In genomic region chr15:98160236-98160635, GRCh38 we compare ENCODE assay signal across 10 cellular contexts.
DNase-seq lines count a peak whose midpoint lies in the region; ATAC-seq and TF ChIP-seq lines count a peak whose summit lies in the region.
"Had no signal": no experiment of that assay in that cellular context is flagged by ENCODE, and none has a peak within 500 bp of the region (broad histone marks: within the 10 kb centered on the region; RNA-seq: fewer than 3 reads in every experiment).

No MANE protein-coding gene starts in this region.

- DNase-seq in CMK (ENCODE audit: low read depth), result peak; percentile 54
- DNase-seq in activated CD8-positive, alpha-beta T cell treated with anti-CD3 and anti-CD28 coated beads, Interleukin-2, amount 10 ng/mL, durations not matched to agents 7 days and 5 days, result peak; percentile 76
- no peak for DNase-seq in MCF 10A (ENCODE audit: unreplicated experiment)
- no peak for DNase-seq in endodermal cell
- no peak for DNase-seq in kidney glomerular epithelial cell (lab: John Stamatoyannopoulos, UW)
- DNase-seq: mucosa of descending colon had no signal

- POLR2A ChIA-PET in activated CD8-positive, alpha-beta T cell treated with anti-CD3 and anti-CD28 coated beads, Interleukin-2, amount 10 ng/mL, durations not matched to agents 7 days and 5 days (lab: Charles Lee), result interaction anchor here (0.7 kb wide), 1 partner anchor 85 kb away, joined by 3 read pairs; no protein-coding TSS in a partner anchor
- POLR2A ChIA-PET in MCF 10A (lab: Yijun Ruan, JAX), result no interaction called here

- BruUV-seq in MCF 10A (replicated peaks; lab: Mats Ljungman, UMichigan), result no TSS peak

- H3K9ac ChIP-seq in endodermal cell (ENCODE audit: extremely low read depth, low read length, poor library complexity, severe bottlenecking), result no peak overlapping the region

- intact Hi-C loops in MCF 10A (cut with micrococcal nuclease), result no loop called here

- H3K9me3 Mint-ChIP-seq in activated CD8-positive, alpha-beta T cell treated with anti-CD3 and anti-CD28 coated beads, Interleukin-2, amount 10 ng/mL, durations not matched to agents 7 days and 5 days (ENCODE audit: insufficient read depth), result no peaks in the 10 kb centered on the region
- H3K9me3 Mint-ChIP-seq in MCF 10A (ENCODE audit: unreplicated experiment) (no peaks in the 10 kb centered on the region), endodermal cell (peaks cover 10% of the 10 kb centered on the region)

- no peaks in the 10 kb centered on the region for H3K27me3 ChIP-seq in endodermal cell (ENCODE audit: control insufficient read depth, insufficient read depth, low read length, poor library complexity, severe bottlenecking)
- H3K27me3 ChIP-seq: suprapubic skin had no signal

- no peak overlapping the region for H3K27ac ChIP-seq in endodermal cell (ENCODE audit: low read depth, low read length)
- H3K27ac ChIP-seq: suprapubic skin had no signal

- WGBS in endodermal cell (ENCODE audit: insufficient coverage in 1 of 2, insufficient read length in 1 of 2), 2 experiments, result 50 to 78% methylated on average over 4 to 8 of the region's 8 CpGs

- peaks cover 16% of the 10 kb centered on the region for H3K27me3 Mint-ChIP-seq in activated CD8-positive, alpha-beta T cell treated with anti-CD3 and anti-CD28 coated beads, Interleukin-2, amount 10 ng/mL, durations not matched to agents 7 days and 5 days (ENCODE audit: low read depth)
- no peaks in the 10 kb centered on the region for H3K27me3 Mint-ChIP-seq in MCF 10A (ENCODE audit: insufficient read depth, unreplicated experiment)
- H3K27me3 Mint-ChIP-seq in endodermal cell (ENCODE audit: insufficient read depth), result no peaks in the 10 kb centered on the region

- ATAC-seq in GM19455 (IDR thresholded peaks at IDR 0.05; ENCODE audit: unreplicated experiment) (peak; percentile 97), HG03521 (IDR thresholded peaks at IDR 0.05; ENCODE audit: unreplicated experiment) (peak; percentile 96), esophagus mucosa (no peak)
- peak; percentile 95 for ATAC-seq in activated CD8-positive, alpha-beta T cell treated with anti-CD3 and anti-CD28 coated beads, Interleukin-2, amount 10 ng/mL, durations not matched to agents 7 days and 5 days
- ATAC-seq: mucosa of descending colon had no signal

- H3K4me1 Mint-ChIP-seq in activated CD8-positive, alpha-beta T cell treated with anti-CD3 and anti-CD28 coated beads, Interleukin-2, amount 10 ng/mL, durations not matched to agents 7 days and 5 days (ENCODE audit: low read depth), result peaks cover 21% of the 10 kb centered on the region
- peaks cover 22% of the 10 kb centered on the region for H3K4me1 Mint-ChIP-seq in MCF 10A (ENCODE audit: insufficient read depth, unreplicated experiment)
- H3K4me1 Mint-ChIP-seq in endodermal cell, result peaks cover 10% of the 10 kb centered on the region

- no peak overlapping the region for H3K4me3 ChIP-seq in endodermal cell (ENCODE audit: low read length)
- H3K4me3 ChIP-seq: mucosa of descending colon, suprapubic skin had no signal

- peaks cover 6% of the 10 kb centered on the region for H3K4me1 ChIP-seq in endodermal cell (ENCODE audit: control insufficient read depth, insufficient read depth, low read length)
- H3K4me1 ChIP-seq: suprapubic skin had no signal

- H3K27ac Mint-ChIP-seq in activated CD8-positive, alpha-beta T cell treated with anti-CD3 and anti-CD28 coated beads, Interleukin-2, amount 10 ng/mL, durations not matched to agents 7 days and 5 days, result peak overlapping the region; percentile 89
- H3K27ac Mint-ChIP-seq in MCF 10A (ENCODE audit: low read depth, unreplicated experiment), result no peak overlapping the region
- H3K27ac Mint-ChIP-seq in endodermal cell, result no peak overlapping the region

- no peak overlapping the region for H3K4me3 Mint-ChIP-seq in activated CD8-positive, alpha-beta T cell treated with anti-CD3 and anti-CD28 coated beads, Interleukin-2, amount 10 ng/mL, durations not matched to agents 7 days and 5 days
- H3K4me3 Mint-ChIP-seq in MCF 10A (ENCODE audit: unreplicated experiment) (no peak overlapping the region), endodermal cell (no peak overlapping the region)

- TF ChIP-seq CTCF in MCF 10A (IDR thresholded peaks at IDR 0.05; ENCODE audit: unreplicated experiment), result no peak
- no peak for TF ChIP-seq CTCF in endodermal cell (conservative IDR thresholded peaks at IDR 0.05)

- CTCF ChIA-PET in activated CD8-positive, alpha-beta T cell treated with anti-CD3 and anti-CD28 coated beads, Interleukin-2, amount 10 ng/mL, durations not matched to agents 7 days and 5 days (lab: Charles Lee), result interaction anchor here (1.0 to 1.4 kb wide), 2 partner anchors 17 to 251 kb away, joined by 3 to 4 read pairs; no protein-coding TSS in a partner anchor
- CTCF ChIA-PET in MCF 10A (lab: Yijun Ruan, JAX), result interaction anchor here (2.5 kb wide), 1 partner anchor 18 kb away, joined by 6 read pairs; no protein-coding TSS in a partner anchor

- H3K36me3 ChIP-seq in endodermal cell (ENCODE audit: control insufficient read depth, insufficient read depth, low read length), result no peaks in the 10 kb centered on the region
- H3K36me3 ChIP-seq: suprapubic skin had no signal

- no peaks in the 10 kb centered on the region for H3K9me3 ChIP-seq in endodermal cell (ENCODE audit: control insufficient read depth, low read length)
- H3K9me3 ChIP-seq: mucosa of descending colon, suprapubic skin had no signal

- no peaks in the 10 kb centered on the region for H3K36me3 Mint-ChIP-seq in activated CD8-positive, alpha-beta T cell treated with anti-CD3 and anti-CD28 coated beads, Interleukin-2, amount 10 ng/mL, durations not matched to agents 7 days and 5 days (ENCODE audit: low read depth)
- no peaks in the 10 kb centered on the region for H3K36me3 Mint-ChIP-seq in MCF 10A (ENCODE audit: insufficient read depth, unreplicated experiment)
- no peaks in the 10 kb centered on the region for H3K36me3 Mint-ChIP-seq in endodermal cell (ENCODE audit: low read depth)

Comparison
In these comparisons a context has a peak if more than half of its experiments do, and no peak if none do; other contexts are left out.
1. DNase-seq: peak in CMK (single experiment) and activated CD8-positive, alpha-beta T cell treated with anti-CD3 and anti-CD28 coated beads, Interleukin-2, amount 10 ng/mL, durations not matched to agents 7 days and 5 days (single experiment); none in MCF 10A (single experiment), endodermal cell (single experiment) and kidney glomerular epithelial cell (single experiment).